ENCODE assay signal across 17 cellular contexts in the genomic region with DNA sequence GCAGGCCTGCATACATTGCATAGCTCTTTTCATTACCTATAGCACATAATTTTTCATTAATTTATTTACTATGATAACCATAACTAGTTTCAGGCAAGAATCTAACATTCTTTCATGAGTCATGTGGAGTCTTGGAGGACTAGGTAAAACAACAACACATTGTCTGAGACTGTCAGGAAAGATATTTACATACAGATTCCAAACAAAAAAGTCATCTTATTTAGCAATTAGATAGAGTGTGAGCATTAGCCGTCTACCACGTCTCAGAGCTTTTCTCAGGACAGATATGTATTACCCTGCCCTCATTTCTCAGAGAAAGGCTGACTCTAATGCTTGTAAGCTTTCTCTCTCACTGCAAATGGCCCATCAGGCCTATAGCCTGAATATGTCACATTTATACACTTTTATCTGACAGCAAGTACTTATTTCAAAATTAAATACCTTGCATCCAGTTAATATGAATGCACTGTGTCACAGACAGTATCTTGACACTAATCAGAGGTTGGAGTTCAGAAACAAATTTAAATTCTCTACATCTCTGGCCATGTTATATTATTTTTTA.
DNase-seq lines count a peak whose midpoint lies in the region; ATAC-seq and TF ChIP-seq lines count a peak whose summit lies in the region.
"Had no signal": no experiment of that assay in that cellular context is flagged by ENCODE, and none has a peak within 500 bp of the region (broad histone marks: within the 10 kb centered on the region; RNA-seq: fewer than 3 reads in every experiment).

No MANE protein-coding gene starts in this region.

- no peak overlapping the region for H2AFZ ChIP-seq in neural cell (ENCODE audit: low read depth, low read length)

- H3K4me1 ChIP-seq in upper lobe of right lung: no peaks in the 10 kb centered on the region
- H3K4me1 ChIP-seq: transverse colon had no signal

- H3K79me2 ChIP-seq in neural cell (replicated peaks; ENCODE audit: insufficient read depth, low read length): no peaks in the 10 kb centered on the region

- H3K4me2 ChIP-seq in neural cell (ENCODE audit: low read length): peak overlapping the region; percentile 16

- no peak for TF ChIP-seq CTCF in neural cell (IDR thresholded peaks at IDR 0.05; ENCODE audit: poor library complexity, severe bottlenecking)
- TF ChIP-seq CTCF in upper lobe of right lung (IDR thresholded peaks at IDR 0.05): no peak

- no peaks in the 10 kb centered on the region for H3F3A ChIP-seq in neural cell (ENCODE audit: insufficient read depth, low read length, poor library complexity, severe bottlenecking)

- H3K4me3 ChIP-seq in neural cell (ENCODE audit: low read length): peak overlapping the region; percentile 1
- no peak overlapping the region for H3K4me3 ChIP-seq in upper lobe of right lung
- H3K4me3 ChIP-seq: transverse colon had no signal

- no peaks in the 10 kb centered on the region for H4K20me1 ChIP-seq in neural cell (ENCODE audit: insufficient read depth)

- H3K9ac ChIP-seq in neural cell (ENCODE audit: low read length): no peak overlapping the region

- peak overlapping the region; percentile 35 for H3K27ac ChIP-seq in epithelial cell of prostate
- H3K27ac ChIP-seq in neural cell (ENCODE audit: low read length): peak overlapping the region; percentile 78
- no peak overlapping the region for H3K27ac ChIP-seq in upper lobe of right lung
- H3K27ac ChIP-seq: transverse colon had no signal

- no peak for ATAC-seq in esophagus mucosa
- ATAC-seq in upper lobe of right lung: no peak
- ATAC-seq: activated CD4-positive, alpha-beta T cell treated with anti-CD3 and anti-CD28 coated beads for 36 hours; left colon; sciatic nerve had no signal

- H3K27me3 ChIP-seq in neural cell (ENCODE audit: insufficient read depth, low read depth, low read length) (no peaks in the 10 kb centered on the region), upper lobe of right lung (no peaks in the 10 kb centered on the region)
- H3K27me3 ChIP-seq: transverse colon had no signal

- H3K9me3 ChIP-seq in neural cell (ENCODE audit: low read length): no peaks in the 10 kb centered on the region
- H3K9me3 ChIP-seq in upper lobe of right lung: no peaks in the 10 kb centered on the region
- H3K9me3 ChIP-seq: transverse colon had no signal

- TF ChIP-seq RAD21 in neural cell (conservative IDR thresholded peaks at IDR 0.05): no peak

- TF ChIP-seq EP300 in neural cell (conservative IDR thresholded peaks at IDR 0.05; ENCODE audit: poor library complexity, severe bottlenecking): peak; percentile 98

- no peaks in the 10 kb centered on the region for H3K36me3 ChIP-seq in neural cell (ENCODE audit: insufficient read depth, low read length)
- no peaks in the 10 kb centered on the region for H3K36me3 ChIP-seq in upper lobe of right lung
- H3K36me3 ChIP-seq: transverse colon had no signal

- in situ Hi-C loops in SK-MEL-5 (cut with HindIII; ENCODE audit: low pct_unique_long_range_greater_than_20kb, low sequenced_read_pairs): no loop called here

- DNase-seq in COLO829 (ENCODE audit: low spot score): peak; percentile 31
- DNase-seq in SK-MEL-5 (ENCODE audit: low read depth, low spot score): peak; percentile 56
- DNase-seq in epithelial cell of prostate (ENCODE audit: low read depth, low spot score): peak; percentile 29
- DNase-seq in NOMO-1 treated with DMSO at 0.1 percent for 48 hours (lab: John Stamatoyannopoulos, UW; ENCODE audit: unreplicated experiment): no peak
- DNase-seq in upper lobe of right lung: no peak
- no peak for DNase-seq in NCI-H345 (lab: John Stamatoyannopoulos, UW)
- DNase-seq: activated CD4-positive, alpha-beta T cell treated with anti-CD3 and anti-CD28 coated beads for 36 hours; foreskin fibroblast; Kasumi-1; left colon; NCI-H82; occipital lobe; stimulated activated CD4-positive, alpha-beta T cell treated with anti-CD3 and anti-CD28 coated beads, Interleukin-1b, Interleukin-23, amount 100 ng/mL, for 48 hours; transverse colon had no signal

- intact Hi-C loops in upper lobe of right lung (cut with DNase I): no loop called here

- H3K9me2 ChIP-seq in neural cell (ENCODE audit: insufficient read depth, low read length): no peaks in the 10 kb centered on the region

TF ChIP-seq in neural cell, 6 proteins besides CTCF, POLR2A, EP300 and RAD21:
- TF ChIP-seq TAF1 (IDR thresholded peaks at IDR 0.05; ENCODE audit: low read depth): no peak
- TF ChIP-seq SMC3 (conservative IDR thresholded peaks at IDR 0.05; ENCODE audit: poor library complexity): no peak
- TF ChIP-seq, protein P1, sequence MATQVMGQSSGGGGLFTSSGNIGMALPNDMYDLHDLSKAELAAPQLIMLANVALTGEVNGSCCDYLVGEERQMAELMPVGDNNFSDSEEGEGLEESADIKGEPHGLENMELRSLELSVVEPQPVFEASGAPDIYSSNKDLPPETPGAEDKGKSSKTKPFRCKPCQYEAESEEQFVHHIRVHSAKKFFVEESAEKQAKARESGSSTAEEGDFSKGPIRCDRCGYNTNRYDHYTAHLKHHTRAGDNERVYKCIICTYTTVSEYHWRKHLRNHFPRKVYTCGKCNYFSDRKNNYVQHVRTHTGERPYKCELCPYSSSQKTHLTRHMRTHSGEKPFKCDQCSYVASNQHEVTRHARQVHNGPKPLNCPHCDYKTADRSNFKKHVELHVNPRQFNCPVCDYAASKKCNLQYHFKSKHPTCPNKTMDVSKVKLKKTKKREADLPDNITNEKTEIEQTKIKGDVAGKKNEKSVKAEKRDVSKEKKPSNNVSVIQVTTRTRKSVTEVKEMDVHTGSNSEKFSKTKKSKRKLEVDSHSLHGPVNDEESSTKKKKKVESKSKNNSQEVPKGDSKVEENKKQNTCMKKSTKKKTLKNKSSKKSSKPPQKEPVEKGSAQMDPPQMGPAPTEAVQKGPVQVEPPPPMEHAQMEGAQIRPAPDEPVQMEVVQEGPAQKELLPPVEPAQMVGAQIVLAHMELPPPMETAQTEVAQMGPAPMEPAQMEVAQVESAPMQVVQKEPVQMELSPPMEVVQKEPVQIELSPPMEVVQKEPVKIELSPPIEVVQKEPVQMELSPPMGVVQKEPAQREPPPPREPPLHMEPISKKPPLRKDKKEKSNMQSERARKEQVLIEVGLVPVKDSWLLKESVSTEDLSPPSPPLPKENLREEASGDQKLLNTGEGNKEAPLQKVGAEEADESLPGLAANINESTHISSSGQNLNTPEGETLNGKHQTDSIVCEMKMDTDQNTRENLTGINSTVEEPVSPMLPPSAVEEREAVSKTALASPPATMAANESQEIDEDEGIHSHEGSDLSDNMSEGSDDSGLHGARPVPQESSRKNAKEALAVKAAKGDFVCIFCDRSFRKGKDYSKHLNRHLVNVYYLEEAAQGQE (IDR thresholded peaks at IDR 0.05; ENCODE audit: borderline replicate concordance): peak; percentile 57
- no peak for TF ChIP-seq EZH2 (IDR thresholded peaks at IDR 0.05; ENCODE audit: borderline replicate concordance, insufficient read depth, low read length, poor library complexity, severe bottlenecking)
- TF ChIP-seq MXI1 (conservative IDR thresholded peaks at IDR 0.05; ENCODE audit: poor library complexity, severe bottlenecking): no peak
- peak; percentile 82 for TF ChIP-seq POLR2AphosphoS5 (IDR thresholded peaks at IDR 0.05)

Comparison
In these comparisons a context has a peak if more than half of its experiments do, and no peak if none do; other contexts are left out.
1. DNase-seq: peak in COLO829 (single experiment), SK-MEL-5 (single experiment) and epithelial cell of prostate (single experiment); none in NOMO-1 treated with DMSO at 0.1 percent for 48 hours (single experiment), upper lobe of right lung (single experiment) and NCI-H345 (single experiment).